Comparison of ENCODE assay signal across 1 cellular context in the genomic region with DNA sequence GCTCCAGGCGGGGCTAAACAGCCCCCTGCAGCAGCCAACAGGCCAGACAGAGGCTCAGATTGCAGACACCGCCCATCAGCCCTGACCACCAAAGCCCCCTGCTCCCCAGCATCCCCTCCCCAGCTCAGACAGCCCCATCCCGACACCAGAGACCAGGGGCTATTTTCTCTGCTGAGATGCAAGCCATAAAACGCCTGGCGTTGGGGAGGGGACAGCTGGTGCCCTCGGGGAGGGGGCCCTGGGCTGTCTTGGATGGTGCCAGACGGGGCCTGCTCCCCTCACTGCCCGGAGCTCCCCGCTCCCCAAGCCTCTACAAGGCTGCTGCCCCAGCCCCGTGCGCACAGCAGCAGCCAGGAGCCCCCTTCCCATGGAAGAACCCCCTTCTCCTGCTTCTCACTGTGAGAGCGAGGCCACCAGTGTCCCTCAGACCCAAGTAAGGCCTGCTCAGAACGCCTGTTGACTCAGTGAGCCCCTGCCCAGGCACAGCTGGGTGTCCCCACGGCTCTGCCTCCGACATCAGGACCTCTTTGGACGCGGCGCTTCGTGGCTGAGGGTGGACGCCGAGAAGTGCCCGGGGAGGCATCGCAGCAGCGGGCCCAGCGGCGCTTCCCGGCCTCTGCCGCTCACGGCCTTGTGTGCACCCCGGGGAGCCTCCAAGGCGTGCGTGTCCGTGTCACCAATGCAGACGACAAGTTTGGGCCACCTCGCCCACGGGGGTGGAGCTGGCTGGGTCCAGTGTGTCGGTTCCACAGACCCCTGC.
TF ChIP-seq lines count a peak whose summit lies in the region.

No MANE protein-coding gene starts in this region.

TF ChIP-seq in H1, 55 proteins besides CTCF, POLR2A, EP300 and RAD21:
- TF ChIP-seq FOSL1 (IDR thresholded peaks at IDR 0.05; ENCODE audit: insufficient read depth, low read depth, low read length): no peak
- TF ChIP-seq SIX5 (IDR thresholded peaks at IDR 0.05; ENCODE audit: low read depth, low read length): no peak
- TF ChIP-seq RNF2 (IDR thresholded peaks at IDR 0.05; ENCODE audit: borderline replicate concordance, low read depth, low read length, missing control alignments, poor library complexity, severe bottlenecking): no peak
- TF ChIP-seq JUN (IDR thresholded peaks at IDR 0.05; ENCODE audit: low read depth, low read length): no peak
- no peak for TF ChIP-seq BCL11A (IDR thresholded peaks at IDR 0.05; ENCODE audit: low read depth in 2 of 2, low read length in 2 of 2)
- TF ChIP-seq KDM1A (IDR thresholded peaks at IDR 0.05; ENCODE audit: borderline replicate concordance, low read length): no peak
- TF ChIP-seq, protein P1, sequence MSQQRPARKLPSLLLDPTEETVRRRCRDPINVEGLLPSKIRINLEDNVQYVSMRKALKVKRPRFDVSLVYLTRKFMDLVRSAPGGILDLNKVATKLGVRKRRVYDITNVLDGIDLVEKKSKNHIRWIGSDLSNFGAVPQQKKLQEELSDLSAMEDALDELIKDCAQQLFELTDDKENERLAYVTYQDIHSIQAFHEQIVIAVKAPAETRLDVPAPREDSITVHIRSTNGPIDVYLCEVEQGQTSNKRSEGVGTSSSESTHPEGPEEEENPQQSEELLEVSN (IDR thresholded peaks at IDR 0.05): no peak
- no peak for TF ChIP-seq HDAC6 (IDR thresholded peaks at IDR 0.05; ENCODE audit: low read depth, low read length)
- no peak for TF ChIP-seq RBBP5 (IDR thresholded peaks at IDR 0.05; ENCODE audit: borderline replicate concordance, low read depth, low read length)
